Comparison of ENCODE assay signal across 17 cellular contexts in the genomic region with DNA sequence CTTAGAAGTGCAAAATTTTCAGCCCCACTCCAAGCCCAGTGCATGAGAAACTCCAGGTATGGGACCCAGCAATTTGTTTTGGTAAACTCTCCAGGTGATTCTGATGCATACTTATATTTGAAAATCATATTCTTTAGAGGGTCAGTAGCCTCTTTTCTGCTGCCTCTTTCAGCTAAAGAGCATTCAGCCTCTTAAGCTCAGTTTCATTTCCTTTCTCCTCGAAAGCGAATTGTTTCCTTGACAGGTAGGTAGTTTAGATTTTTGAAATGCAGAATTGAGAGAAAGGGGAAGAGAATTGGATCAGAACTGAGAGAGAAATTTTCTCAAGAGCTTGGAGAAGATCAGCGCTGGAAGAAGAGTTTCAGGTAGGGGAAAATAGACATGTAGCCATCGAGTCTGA.
DNase-seq lines count a peak whose midpoint lies in the region; ATAC-seq, FAIRE-seq and TF ChIP-seq lines count a peak whose summit lies in the region.
"Had no signal": no experiment of that assay in that cellular context is flagged by ENCODE, and none has a peak within 500 bp of the region (broad histone marks: within the 10 kb centered on the region; RNA-seq: fewer than 3 reads in every experiment).

No MANE protein-coding gene starts in this region.

- no peaks in the 10 kb centered on the region for H3K27me3 Mint-ChIP-seq in osteocyte (ENCODE audit: unreplicated experiment)
- H3K27me3 Mint-ChIP-seq: activated CD4-positive, alpha-beta memory T cell treated with anti-CD3 and anti-CD28 coated beads, Interleukin-2, amount 10 ng/mL, durations not matched to agents 7 days and 5 days had no signal

- DNase-seq in HTR-8/SVneo (ENCODE audit: insufficient read length, low spot score): no peak
- DNase-seq in AG08395 (ENCODE audit: low spot score): no peak
- DNase-seq in osteocyte (ENCODE audit: extremely low spot score, unreplicated experiment): no peak
- no peak for DNase-seq in stimulated activated CD8-positive, alpha-beta memory T cell treated with anti-CD3 and anti-CD28 coated beads, Interleukin-4, amount 100 ng/mL, for 48 hours
- DNase-seq: activated CD4-positive, alpha-beta memory T cell treated with anti-CD3 and anti-CD28 coated beads, Interleukin-2, amount 10 ng/mL, durations not matched to agents 7 days and 5 days; activated gamma-delta T cell; hypothalamus; lower lobe of right lung; NCI-H1105; NCI-H446 treated with DMSO at 0.1 percent for 48 hours; Peyer's patch; stimulated activated CD4-positive, alpha-beta T cell treated with anti-CD3 and anti-CD28 coated beads, Interleukin-12 subunit alpha, Interleukin-12 subunit beta, amount 100 ng/mL, for 4 hours; T-helper 2 cell had no signal

- ATAC-seq in GM18498 (IDR thresholded peaks at IDR 0.05; ENCODE audit: unreplicated experiment): peak; percentile 52
- ATAC-seq in GM19452 (IDR thresholded peaks at IDR 0.05; ENCODE audit: unreplicated experiment): peak; percentile 43
- ATAC-seq in HG02840 (IDR thresholded peaks at IDR 0.05; ENCODE audit: low FRiP score, unreplicated experiment): peak; percentile 23
- peak; percentile 46 for ATAC-seq in HG03439 (IDR thresholded peaks at IDR 0.05; ENCODE audit: unreplicated experiment)
- ATAC-seq: lower lobe of right lung had no signal

- no peak overlapping the region for H3K27ac Mint-ChIP-seq in osteocyte (ENCODE audit: unreplicated experiment)
- H3K27ac Mint-ChIP-seq: activated CD4-positive, alpha-beta memory T cell treated with anti-CD3 and anti-CD28 coated beads, Interleukin-2, amount 10 ng/mL, durations not matched to agents 7 days and 5 days had no signal

- H3K9me3 Mint-ChIP-seq in osteocyte (ENCODE audit: unreplicated experiment): no peaks in the 10 kb centered on the region

- no peaks in the 10 kb centered on the region for H3K36me3 Mint-ChIP-seq in osteocyte (ENCODE audit: unreplicated experiment)

- no peak for TF ChIP-seq CTCF in osteocyte (IDR thresholded peaks at IDR 0.05)

- no peak for FAIRE-seq in HTR-8/SVneo (lab: Jason Lieb, UNC)

- no peak overlapping the region for H3K4me3 Mint-ChIP-seq in osteocyte (ENCODE audit: unreplicated experiment)
- H3K4me3 Mint-ChIP-seq: activated CD4-positive, alpha-beta memory T cell treated with anti-CD3 and anti-CD28 coated beads, Interleukin-2, amount 10 ng/mL, durations not matched to agents 7 days and 5 days had no signal

- H3K4me1 Mint-ChIP-seq in osteocyte (ENCODE audit: unreplicated experiment): no peaks in the 10 kb centered on the region
- H3K4me1 Mint-ChIP-seq: activated CD4-positive, alpha-beta memory T cell treated with anti-CD3 and anti-CD28 coated beads, Interleukin-2, amount 10 ng/mL, durations not matched to agents 7 days and 5 days had no signal
